In genomic region chr10:71443676-71444075, GRCh38 we compare ENCODE assay signal across 20 cellular contexts. TPM values are rescaled to one million over a fixed set of nuclear protein-coding genes. Genes with fewer than 3 reads are reported as not detected.
"Had no signal": no experiment of that assay in that cellular context is flagged by ENCODE, and none has a peak within 500 bp of the region (broad histone marks: within the 10 kb centered on the region; RNA-seq: fewer than 3 reads in every experiment).

No MANE protein-coding gene starts in this region.

- H3K27ac ChIP-seq: body of pancreas, right lobe of liver, skin epidermis, tibial nerve had no signal

- H3K4me1 Mint-ChIP-seq: activated naive CD8-positive, alpha-beta T cell treated with anti-CD3 and anti-CD28 coated beads, Interleukin-2, amount 50 U/mL, for 24 hours; memory B cell; stimulated activated naive CD8-positive, alpha-beta T cell treated with anti-CD3 and anti-CD28 coated beads, Interleukin-15, amount 100 ng/mL, for 72 hours had no signal

- H3K4me3 ChIP-seq: body of pancreas, right lobe of liver, skin epidermis, tibial nerve had no signal

- H3K36me3 ChIP-seq: right lobe of liver, tibial nerve had no signal

- H3K36me3 Mint-ChIP-seq: memory B cell; natural killer cell treated with Interleukin-12 subunit alpha and Interleukin-12 subunit beta and Interleukin-15 and Interleukin-18, amount 100 ng/mL, for 72 hours had no signal

- H3K9me3 Mint-ChIP-seq: activated naive CD8-positive, alpha-beta T cell treated with anti-CD3 and anti-CD28 coated beads, Interleukin-2, amount 50 U/mL, for 24 hours; activated T-helper 1 cell treated with anti-CD3 and anti-CD28 coated beads, Interleukin-12 subunit alpha, Interleukin-12 subunit beta, Interleukin-2, Interleukin-4 antibody, amounts not matched to agents 30 ng/mL and 10 ng/mL and 1 ng/mL, durations not matched to agents 14 hours and 24 hours and 36 hours; memory B cell; natural killer cell treated with Interleukin-12 subunit alpha and Interleukin-12 subunit beta and Interleukin-15 and Interleukin-18, amount 100 ng/mL, for 72 hours; stimulated activated naive CD8-positive, alpha-beta T cell treated with anti-CD3 and anti-CD28 coated beads, Interleukin-15, amount 100 ng/mL, for 72 hours had no signal

- H3K27me3 ChIP-seq: body of pancreas, right lobe of liver, tibial nerve had no signal

- H3K4me1 ChIP-seq: body of pancreas, right lobe of liver, tibial nerve had no signal

- H3K27me3 Mint-ChIP-seq: activated naive CD8-positive, alpha-beta T cell treated with anti-CD3 and anti-CD28 coated beads, Interleukin-2, amount 50 U/mL, for 24 hours; natural killer cell treated with Interleukin-12 subunit alpha and Interleukin-12 subunit beta and Interleukin-15 and Interleukin-18, amount 100 ng/mL, for 72 hours; stimulated activated naive CD8-positive, alpha-beta T cell treated with anti-CD3 and anti-CD28 coated beads, Interleukin-15, amount 100 ng/mL, for 72 hours had no signal

- H3K9me3 ChIP-seq: body of pancreas, right lobe of liver, tibial nerve had no signal

- H3K4me3 Mint-ChIP-seq: activated CD8-positive, alpha-beta T cell treated with anti-CD3 and anti-CD28 coated beads, Interleukin-2, amount 10 ng/mL, durations not matched to agents 7 days and 5 days; activated naive CD8-positive, alpha-beta T cell treated with anti-CD3 and anti-CD28 coated beads, Interleukin-2, amount 50 U/mL, for 24 hours; activated T-helper 1 cell treated with anti-CD3 and anti-CD28 coated beads, Interleukin-12 subunit alpha, Interleukin-12 subunit beta, Interleukin-2, Interleukin-4 antibody, amounts not matched to agents 30 ng/mL and 10 ng/mL and 1 ng/mL, durations not matched to agents 14 hours and 24 hours and 36 hours; memory B cell; natural killer cell treated with Interleukin-12 subunit alpha and Interleukin-12 subunit beta and Interleukin-15 and Interleukin-18, amount 100 ng/mL, for 72 hours; stimulated activated naive CD8-positive, alpha-beta T cell treated with anti-CD3 and anti-CD28 coated beads, Interleukin-15, amount 100 ng/mL, for 72 hours had no signal

- DNase-seq: activated CD4-positive, alpha-beta T cell treated with anti-CD3 and anti-CD28 coated beads for 1 hour; activated CD4-positive, alpha-beta T cell treated with anti-CD3 and anti-CD28 coated beads, Interleukin-2, amount 50 U/mL, for 1 hour; activated CD8-positive, alpha-beta T cell treated with anti-CD3 and anti-CD28 coated beads, Interleukin-2, amount 10 ng/mL, durations not matched to agents 7 days and 5 days; activated gamma-delta T cell; activated naive CD4-positive, alpha-beta T cell treated with anti-CD3 and anti-CD28 coated beads, Interleukin-2, amount 50 U/mL, for 16 hours; activated naive CD8-positive, alpha-beta T cell treated with anti-CD3 and anti-CD28 coated beads, Interleukin-2, amount 50 U/mL, for 24 hours; body of pancreas; erythroblast; foreskin fibroblast; left ventricle myocardium superior; nucleus accumbens; stimulated activated CD4-positive, alpha-beta T cell treated with anti-CD3 and anti-CD28 coated beads, Interleukin-1b, Interleukin-23, amount 100 ng/mL, for 48 hours; stimulated activated naive CD8-positive, alpha-beta T cell treated with anti-CD3 and anti-CD28 coated beads, Interleukin-15, amount 100 ng/mL, for 72 hours had no signal

- H3K27ac Mint-ChIP-seq: activated CD8-positive, alpha-beta T cell treated with anti-CD3 and anti-CD28 coated beads, Interleukin-2, amount 10 ng/mL, durations not matched to agents 7 days and 5 days; activated naive CD8-positive, alpha-beta T cell treated with anti-CD3 and anti-CD28 coated beads, Interleukin-2, amount 50 U/mL, for 24 hours; activated T-helper 1 cell treated with anti-CD3 and anti-CD28 coated beads, Interleukin-12 subunit alpha, Interleukin-12 subunit beta, Interleukin-2, Interleukin-4 antibody, amounts not matched to agents 30 ng/mL and 10 ng/mL and 1 ng/mL, durations not matched to agents 14 hours and 24 hours and 36 hours; memory B cell; natural killer cell treated with Interleukin-12 subunit alpha and Interleukin-12 subunit beta and Interleukin-15 and Interleukin-18, amount 100 ng/mL, for 72 hours had no signal

RNA-seq across cellular contexts. Expression of gene CDH23, which starts 47.0 kb away (rescaled TPM):
- total RNA-seq: chondrocyte had no signal
